12 cellular contexts compared by ENCODE assay signal in the genomic region with DNA sequence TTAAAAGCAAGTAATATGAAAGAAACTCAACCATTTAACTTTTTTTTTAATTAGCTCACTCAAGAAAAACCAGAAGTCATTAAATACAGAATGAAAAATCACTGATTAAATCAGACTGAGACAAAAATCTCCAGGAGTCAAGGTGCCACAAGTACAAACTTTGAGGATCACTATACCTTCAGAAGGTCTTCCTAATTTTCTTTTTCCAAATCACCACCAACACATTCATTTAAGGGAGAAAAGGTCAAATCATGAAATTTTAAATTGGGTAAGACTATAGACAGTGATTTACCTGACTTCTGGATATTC. TPM values are rescaled to one million over a fixed set of nuclear protein-coding genes. Genes with fewer than 3 reads are reported as not detected.
DNase-seq lines count a peak whose midpoint lies in the region; ATAC-seq and TF ChIP-seq lines count a peak whose summit lies in the region.
"Had no signal": no experiment of that assay in that cellular context is flagged by ENCODE, and none has a peak within 500 bp of the region (broad histone marks: within the 10 kb centered on the region; RNA-seq: fewer than 3 reads in every experiment).

No MANE protein-coding gene starts in this region.

- H3K4me3 Mint-ChIP-seq in T-helper 17 cell = no peak overlapping the region

- intact Hi-C loops in heart right ventricle (cut with DNase I) (loop anchor here in 9 of 10 donors (1.0 to 10.0 kb wide), 7 partner anchors 28 to 708 kb away; no protein-coding TSS in a partner anchor), left ventricle myocardium superior (cut with micrococcal nuclease) (no loop called here), lower lobe of right lung (cut with DNase I) (no loop called here)

- H3K4me1 ChIP-seq in heart right ventricle = peaks cover 3 to 62% (median 31%) of the 10 kb centered on the region in 9 donors
- peaks cover 45% of the 10 kb centered on the region for H3K4me1 ChIP-seq in lower lobe of right lung
- H3K4me1 ChIP-seq in upper lobe of left lung = peaks cover 22 to 32% (median 29%) of the 10 kb centered on the region in 4 donors

- no peaks in the 10 kb centered on the region for H3K9me3 ChIP-seq in heart right ventricle
- no peaks in the 10 kb centered on the region for H3K9me3 ChIP-seq in T-helper 17 cell (ENCODE audit: control insufficient read depth, low read length, poor library complexity, severe bottlenecking)
- no peaks in the 10 kb centered on the region for H3K9me3 ChIP-seq in lower lobe of right lung
- H3K9me3 ChIP-seq in upper lobe of left lung = no peaks in the 10 kb centered on the region
- H3K9me3 ChIP-seq: neutrophil, suprapubic skin had no signal

- H3K36me3 ChIP-seq in heart right ventricle = peaks cover 0 to 86% (median 20%) of the 10 kb centered on the region in 9 donors
- H3K36me3 ChIP-seq in lower lobe of right lung = peaks cover 70% of the 10 kb centered on the region
- H3K36me3 ChIP-seq in upper lobe of left lung = peaks cover 5 to 45% (median 28%) of the 10 kb centered on the region in 4 donors

- TF ChIP-seq POLR2A in upper lobe of left lung (IDR thresholded peaks at IDR 0.05) = no peak

- no peak overlapping the region for H3K4me3 ChIP-seq in heart right ventricle
- H3K4me3 ChIP-seq in lower lobe of right lung = no peak overlapping the region
- no peak overlapping the region for H3K4me3 ChIP-seq in upper lobe of left lung
- H3K4me3 ChIP-seq in foreskin fibroblast (ENCODE audit: low read depth in 1 of 2, low read length in 2 of 2) = no peak overlapping the region
- H3K4me3 ChIP-seq: lung, suprapubic skin had no signal

- H3K27ac Mint-ChIP-seq in T-helper 17 cell = peak overlapping the region; percentile 3

- H3K27ac ChIP-seq in heart right ventricle (peak overlapping the region in 6 of 10 donors; percentile 41 to 56 (median 46)), lower lobe of right lung (peak overlapping the region; percentile 56), upper lobe of left lung (peak overlapping the region; percentile 5 to 72 (median 56))
- H3K27ac ChIP-seq: neutrophil, suprapubic skin had no signal

- no peak for TF ChIP-seq EP300 in upper lobe of left lung (IDR thresholded peaks at IDR 0.05)

- peak in 2 of 9 donors; percentile 14 to 25 for TF ChIP-seq CTCF in heart right ventricle (IDR thresholded peaks at IDR 0.05)
- TF ChIP-seq CTCF in lower lobe of right lung (IDR thresholded peaks at IDR 0.05) = no peak
- TF ChIP-seq CTCF in upper lobe of left lung (IDR thresholded peaks at IDR 0.05) = no peak
- no peak for TF ChIP-seq CTCF in foreskin fibroblast (IDR thresholded peaks at IDR 0.05; ENCODE audit: low read depth, low read length)

- peaks cover 11% of the 10 kb centered on the region for H3K4me1 Mint-ChIP-seq in T-helper 17 cell

- no peaks in the 10 kb centered on the region for H3K27me3 Mint-ChIP-seq in T-helper 17 cell

- ATAC-seq in heart right ventricle (no peak), left ventricle myocardium superior (no peak), T-helper 17 cell (no peak), lower lobe of right lung (no peak), upper lobe of left lung (ENCODE audit: low FRiP score in 2 of 2) (no peak)
- ATAC-seq: activated naive CD4-positive, alpha-beta T cell treated with anti-CD3 and anti-CD28 coated beads, Interleukin-2, amount 50 U/mL, for 72 hours had no signal

- peaks cover 14% of the 10 kb centered on the region for H3K36me3 Mint-ChIP-seq in T-helper 17 cell (ENCODE audit: low read depth)

- no peaks in the 10 kb centered on the region for H3K27me3 ChIP-seq in heart right ventricle
- H3K27me3 ChIP-seq in lower lobe of right lung (ENCODE audit: low read depth) = no peaks in the 10 kb centered on the region
- no peaks in the 10 kb centered on the region for H3K27me3 ChIP-seq in upper lobe of left lung
- H3K27me3 ChIP-seq: neutrophil, suprapubic skin had no signal

- DNase-seq in heart right ventricle = no peak
- no peak for DNase-seq in left ventricle myocardium superior
- no peak for DNase-seq in T-helper 17 cell
- no peak for DNase-seq in lower lobe of right lung
- no peak for DNase-seq in upper lobe of left lung
- DNase-seq in NCI-H2029 (lab: John Stamatoyannopoulos, UW) = no peak
- no peak for DNase-seq in HT-29 (ENCODE audit: low spot score)
- no peak for DNase-seq in foreskin fibroblast

RNA-seq across cellular contexts. Expression of a gene that starts 32.3 kb away (rescaled TPM):
- total RNA-seq in heart right ventricle (10 to 100 TPM; 33.7 to 78.3 (median 62.7) TPM), left ventricle myocardium superior (47.7 TPM), T-helper 17 cell (10 to 100 TPM; 54.5 to 72.2 TPM), lower lobe of right lung (58.6 TPM), upper lobe of left lung (10 to 100 TPM; 26.6 to 65.9 (median 41.0) TPM)
- 10 to 100 TPM; 16.0 to 21.4 TPM for polyA plus RNA-seq in heart right ventricle
- 9.5 and 12.3 TPM in 2 replicates for total RNA-seq in HT-29 (2014; rRNA removed; shearing (Covaris generic))

Comparison
In these comparisons a context has a peak if more than half of its experiments do, and no peak if none do; other contexts are left out.
1. intact Hi-C loops: an anchor here in heart right ventricle (1.0 to 10.0 kb wide); none called in left ventricle myocardium superior and lower lobe of right lung.